1 cellular context compared by ENCODE assay signal in genomic region chr1:221541296-221541695, GRCh38.
TF ChIP-seq lines count a peak whose summit lies in the region.

No MANE protein-coding gene starts in this region.

TF ChIP-seq in GM12878, 131 proteins besides CTCF, POLR2A, EP300 and RAD21 (continued from another document):
- TF ChIP-seq, protein P1, sequence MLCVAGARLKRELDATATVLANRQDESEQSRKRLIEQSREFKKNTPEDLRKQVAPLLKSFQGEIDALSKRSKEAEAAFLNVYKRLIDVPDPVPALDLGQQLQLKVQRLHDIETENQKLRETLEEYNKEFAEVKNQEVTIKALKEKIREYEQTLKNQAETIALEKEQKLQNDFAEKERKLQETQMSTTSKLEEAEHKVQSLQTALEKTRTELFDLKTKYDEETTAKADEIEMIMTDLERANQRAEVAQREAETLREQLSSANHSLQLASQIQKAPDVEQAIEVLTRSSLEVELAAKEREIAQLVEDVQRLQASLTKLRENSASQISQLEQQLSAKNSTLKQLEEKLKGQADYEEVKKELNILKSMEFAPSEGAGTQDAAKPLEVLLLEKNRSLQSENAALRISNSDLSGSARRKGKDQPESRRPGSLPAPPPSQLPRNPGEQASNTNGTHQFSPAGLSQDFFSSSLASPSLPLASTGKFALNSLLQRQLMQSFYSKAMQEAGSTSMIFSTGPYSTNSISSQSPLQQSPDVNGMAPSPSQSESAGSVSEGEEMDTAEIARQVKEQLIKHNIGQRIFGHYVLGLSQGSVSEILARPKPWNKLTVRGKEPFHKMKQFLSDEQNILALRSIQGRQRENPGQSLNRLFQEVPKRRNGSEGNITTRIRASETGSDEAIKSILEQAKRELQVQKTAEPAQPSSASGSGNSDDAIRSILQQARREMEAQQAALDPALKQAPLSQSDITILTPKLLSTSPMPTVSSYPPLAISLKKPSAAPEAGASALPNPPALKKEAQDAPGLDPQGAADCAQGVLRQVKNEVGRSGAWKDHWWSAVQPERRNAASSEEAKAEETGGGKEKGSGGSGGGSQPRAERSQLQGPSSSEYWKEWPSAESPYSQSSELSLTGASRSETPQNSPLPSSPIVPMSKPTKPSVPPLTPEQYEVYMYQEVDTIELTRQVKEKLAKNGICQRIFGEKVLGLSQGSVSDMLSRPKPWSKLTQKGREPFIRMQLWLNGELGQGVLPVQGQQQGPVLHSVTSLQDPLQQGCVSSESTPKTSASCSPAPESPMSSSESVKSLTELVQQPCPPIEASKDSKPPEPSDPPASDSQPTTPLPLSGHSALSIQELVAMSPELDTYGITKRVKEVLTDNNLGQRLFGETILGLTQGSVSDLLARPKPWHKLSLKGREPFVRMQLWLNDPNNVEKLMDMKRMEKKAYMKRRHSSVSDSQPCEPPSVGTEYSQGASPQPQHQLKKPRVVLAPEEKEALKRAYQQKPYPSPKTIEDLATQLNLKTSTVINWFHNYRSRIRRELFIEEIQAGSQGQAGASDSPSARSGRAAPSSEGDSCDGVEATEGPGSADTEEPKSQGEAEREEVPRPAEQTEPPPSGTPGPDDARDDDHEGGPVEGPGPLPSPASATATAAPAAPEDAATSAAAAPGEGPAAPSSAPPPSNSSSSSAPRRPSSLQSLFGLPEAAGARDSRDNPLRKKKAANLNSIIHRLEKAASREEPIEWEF (IDR thresholded peaks at IDR 0.05; ENCODE audit: insufficient replicate concordance, low read depth, low read length) = no peak
- TF ChIP-seq ZNF24 (IDR thresholded peaks at IDR 0.05) = no peak
- TF ChIP-seq, protein P2, sequence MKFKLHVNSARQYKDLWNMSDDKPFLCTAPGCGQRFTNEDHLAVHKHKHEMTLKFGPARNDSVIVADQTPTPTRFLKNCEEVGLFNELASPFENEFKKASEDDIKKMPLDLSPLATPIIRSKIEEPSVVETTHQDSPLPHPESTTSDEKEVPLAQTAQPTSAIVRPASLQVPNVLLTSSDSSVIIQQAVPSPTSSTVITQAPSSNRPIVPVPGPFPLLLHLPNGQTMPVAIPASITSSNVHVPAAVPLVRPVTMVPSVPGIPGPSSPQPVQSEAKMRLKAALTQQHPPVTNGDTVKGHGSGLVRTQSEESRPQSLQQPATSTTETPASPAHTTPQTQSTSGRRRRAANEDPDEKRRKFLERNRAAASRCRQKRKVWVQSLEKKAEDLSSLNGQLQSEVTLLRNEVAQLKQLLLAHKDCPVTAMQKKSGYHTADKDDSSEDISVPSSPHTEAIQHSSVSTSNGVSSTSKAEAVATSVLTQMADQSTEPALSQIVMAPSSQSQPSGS (IDR thresholded peaks at IDR 0.05; ENCODE audit: low read length) = no peak
- TF ChIP-seq SUZ12 (IDR thresholded peaks at IDR 0.05; ENCODE audit: unreplicated experiment) = no peak
- no peak for TF ChIP-seq SMAD5 (IDR thresholded peaks at IDR 0.05; ENCODE audit: low read depth)
- TF ChIP-seq KDM1A (IDR thresholded peaks at IDR 0.05; ENCODE audit: borderline replicate concordance) = no peak
- TF ChIP-seq EED (IDR thresholded peaks at IDR 0.05; ENCODE audit: low read depth) = no peak
- TF ChIP-seq ASH2L (IDR thresholded peaks at IDR 0.05; ENCODE audit: borderline replicate concordance, low read depth) = no peak
